Comparison of ENCODE assay signal across 7 cellular contexts in the genomic region with DNA sequence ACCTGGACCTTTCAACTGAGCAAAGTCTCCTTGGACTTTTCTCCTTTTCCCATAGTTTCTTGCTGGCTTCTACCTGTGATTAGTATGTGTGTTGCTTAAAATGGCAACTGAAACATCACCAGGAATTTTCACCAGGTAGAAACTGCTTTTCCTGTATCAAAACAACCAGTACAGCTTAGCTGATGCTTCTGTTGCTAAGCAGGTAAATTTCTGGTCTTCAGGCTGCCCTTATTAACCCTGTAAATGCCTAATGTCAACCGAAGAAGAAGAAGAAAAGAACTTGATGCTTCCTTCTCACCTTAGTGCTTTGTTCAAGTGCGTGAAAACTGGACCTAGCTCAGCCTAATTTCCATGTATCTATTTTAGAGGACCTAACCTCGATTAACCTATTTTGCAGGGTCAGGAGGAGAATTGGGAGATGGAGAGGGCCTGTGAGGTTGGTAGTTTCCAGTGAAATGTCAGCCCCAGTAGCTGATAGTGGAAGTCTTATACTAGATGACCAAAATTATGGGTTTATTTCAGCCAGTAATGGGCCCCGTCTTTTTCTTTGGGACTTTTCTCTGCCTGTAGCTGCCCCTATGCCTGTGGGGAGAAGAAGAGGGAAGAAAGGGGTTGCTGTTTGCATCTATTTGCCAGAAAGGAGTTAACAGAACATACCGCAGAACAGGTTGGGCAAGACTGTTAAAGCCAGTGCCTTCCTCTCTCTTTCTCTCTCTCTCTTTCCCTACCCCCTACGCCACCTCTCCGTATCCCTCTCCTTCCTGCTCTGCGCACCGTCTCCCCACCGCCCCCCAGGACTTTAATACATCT. TPM values are rescaled to one million over a fixed set of nuclear protein-coding genes. Genes with fewer than 3 reads are reported as not detected.
A peak's percentile ranks its signal among the peaks of the same experiment; 100 is the strongest.
DNase-seq lines count a peak whose midpoint lies in the region; ATAC-seq, FAIRE-seq and TF ChIP-seq lines count a peak whose summit lies in the region.

No MANE protein-coding gene starts in this region.

- TF ChIP-seq CTCF in OCI-LY7 (conservative IDR thresholded peaks at IDR 0.05; ENCODE audit: low read length): no peak
- no peak for TF ChIP-seq CTCF in esophagus squamous epithelium (IDR thresholded peaks at IDR 0.05)

- BruUV-seq in OCI-LY7 (replicated peaks; lab: Mats Ljungman, UMichigan): no TSS peak

- no peak for ATAC-seq in HG03108 (IDR thresholded peaks at IDR 0.05; ENCODE audit: unreplicated experiment)

- no peak for FAIRE-seq in small intestine (lab: Jason Lieb, UNC)

- POLR2A ChIA-PET in OCI-LY7 (lab: Charles Lee): interaction anchor here (1.2 to 1.8 kb wide), 2 partner anchors 8 to 10 kb away, joined by 3 to 10 read pairs; no protein-coding TSS in a partner anchor

- H3K9ac ChIP-seq in HUES48 (ENCODE audit: low read depth, low read length): peak overlapping the region; percentile 49

- no peaks in the 10 kb centered on the region for H3K79me2 ChIP-seq in OCI-LY7 (ENCODE audit: insufficient read depth, low read depth, low read length)

- H3K4me2 ChIP-seq in OCI-LY7 (ENCODE audit: low read length): peak overlapping the region; percentile 56; the same call in 1 of the 2 replicates

- no peak overlapping the region for H2AFZ ChIP-seq in OCI-LY7 (ENCODE audit: low read length)

- CTCF ChIA-PET in OCI-LY7 (lab: Charles Lee; ENCODE audit: unreplicated experiment): no interaction called here

- TF ChIP-seq POLR2A in esophagus squamous epithelium (IDR thresholded peaks at IDR 0.05): no peak

- H3K9me3 ChIP-seq in HUES48 (ENCODE audit: control insufficient read depth, insufficient read depth, low read length) (no peaks in the 10 kb centered on the region), OCI-LY7 (ENCODE audit: low read length) (no peaks in the 10 kb centered on the region), esophagus squamous epithelium (no peaks in the 10 kb centered on the region), small intestine (ENCODE audit: control insufficient read depth, low read depth) (no peaks in the 10 kb centered on the region)

- H3K4me3 ChIP-seq in HUES48 (ENCODE audit: low read depth, low read length) (peak overlapping the region; percentile 36), OCI-LY7 (ENCODE audit: low read depth, low read length, poor library complexity, severe bottlenecking) (no peak overlapping the region), esophagus squamous epithelium (peak overlapping the region in 3 of 4 donors; percentile 15 to 44 (median 23)), small intestine (ENCODE audit: low read depth in 1 of 2, low read length in 2 of 2) (no peak overlapping the region)

- peak overlapping the region; percentile 70 for H3K27ac ChIP-seq in HUES48 (ENCODE audit: low read depth, low read length)
- no peak overlapping the region for H3K27ac ChIP-seq in OCI-LY7 (ENCODE audit: low read depth, low read length, poor library complexity, severe bottlenecking)
- H3K27ac ChIP-seq in esophagus squamous epithelium: peak overlapping the region; percentile 90 to 96 (median 95)
- peak overlapping the region; percentile 56 to 88 for H3K27ac ChIP-seq in small intestine (ENCODE audit: low read depth in 1 of 2, low read length in 1 of 2)

- intact Hi-C loops in OCI-LY7 (cut with micrococcal nuclease; ENCODE audit: unreplicated experiment) (no loop called here), esophagus squamous epithelium (cut with DNase I) (no loop called here)

- H3K4me1 ChIP-seq in HUES48 (ENCODE audit: control insufficient read depth, insufficient read depth, low read length) (peaks cover 67% of the 10 kb centered on the region), OCI-LY7 (ENCODE audit: insufficient read depth, low read length, poor library complexity, severe bottlenecking) (peaks cover 26% of the 10 kb centered on the region), esophagus squamous epithelium (peaks cover 52 to 93% (median 60%) of the 10 kb centered on the region in 3 donors), small intestine (ENCODE audit: control insufficient read depth in 2 of 2, insufficient read depth in 1 of 2, low read depth in 1 of 2, low read length in 1 of 2) (peaks cover 10 to 28% of the 10 kb centered on the region in 2 donors)

- H3K27me3 ChIP-seq in HUES48 (ENCODE audit: control insufficient read depth, insufficient read depth, low read length): no peaks in the 10 kb centered on the region
- no peaks in the 10 kb centered on the region for H3K27me3 ChIP-seq in esophagus squamous epithelium
- no peaks in the 10 kb centered on the region for H3K27me3 ChIP-seq in small intestine (ENCODE audit: control insufficient read depth in 2 of 2, insufficient read depth in 2 of 2, low read length in 2 of 2)

- 31 to 36% methylated on average over 10 of the region's 10 CpGs for WGBS in esophagus squamous epithelium, 2 donors
- 26 to 60% (median 42%) methylated on average over 10 of the region's 10 CpGs for WGBS in small intestine, 3 donors

- H3K9me2 ChIP-seq in OCI-LY7 (ENCODE audit: insufficient read depth, low read length): no peaks in the 10 kb centered on the region

- H4K20me1 ChIP-seq in OCI-LY7 (ENCODE audit: insufficient read depth, low read length): peaks cover 9% of the 10 kb centered on the region

- no peak for DNase-seq in OCI-LY7 (ENCODE audit: low spot score)
- DNase-seq in esophagus squamous epithelium (lab: John Stamatoyannopoulos, UW): no peak
- no peak for DNase-seq in small intestine
- no peak for DNase-seq in NCI-H345 (lab: John Stamatoyannopoulos, UW)
- no peak for DNase-seq in NCI-H82 treated with DMSO at 0.1 percent for 48 hours (lab: John Stamatoyannopoulos, UW; ENCODE audit: unreplicated experiment)

- H3K36me3 ChIP-seq in HUES48 (ENCODE audit: control insufficient read depth, insufficient read depth, low read length) (no peaks in the 10 kb centered on the region), OCI-LY7 (ENCODE audit: insufficient read depth, low read length) (no peaks in the 10 kb centered on the region), esophagus squamous epithelium (no peaks in the 10 kb centered on the region), small intestine (ENCODE audit: control insufficient read depth in 2 of 2, insufficient read depth in 2 of 2, low read length in 2 of 2) (no peaks in the 10 kb centered on the region)

RNA-seq across cellular contexts. Expression of gene RREB1, which starts 37.7 kb away (rescaled TPM):
- total RNA-seq in OCI-LY7 (2014; rRNA removed; shearing (Covaris generic)): 3.4 and 4.4 TPM in 2 replicates
- total RNA-seq in OCI-LY7 (2022) (5.5 and 7.1 TPM in 2 replicates), esophagus squamous epithelium (10 to 100 TPM; 41.7 to 79.6 (median 57.5) TPM)
- polyA plus RNA-seq in small intestine: 10 to 100 TPM in 2 of 3 donors, 1 to 10 TPM in 1; 6.5 to 12.7 (median 10.3) TPM

Comparison
In these comparisons a context has a peak if more than half of its experiments do, and no peak if none do; other contexts are left out.
1. H3K4me3 ChIP-seq: peak in HUES48 (single experiment) and esophagus squamous epithelium (3 of 4); none in OCI-LY7 (single experiment) and small intestine (0 of 2).
2. RNA of gene RREB1, which starts 37.7 kb away (total RNA-seq): 41.7 to 79.6 TPM in esophagus squamous epithelium; 3.4 to 7.1 TPM in OCI-LY7; every median in the first group is over 4 times any median in the second.